11 cellular contexts compared by ENCODE assay signal in genomic region chr1:182175340-182176068, GRCh38.
DNase-seq lines count a peak whose midpoint lies in the region; ATAC-seq and TF ChIP-seq lines count a peak whose summit lies in the region.
"Had no signal": no experiment of that assay in that cellular context is flagged by ENCODE, and none has a peak within 500 bp of the region (broad histone marks: within the 10 kb centered on the region; RNA-seq: fewer than 3 reads in every experiment).

No MANE protein-coding gene starts in this region.

- H3K4me1 ChIP-seq in HEK293 (ENCODE audit: control insufficient read depth, insufficient read depth, low read length) (no peaks in the 10 kb centered on the region), lung (ENCODE audit: control insufficient read depth in 2 of 2, insufficient read depth in 2 of 2, low read length in 2 of 2) (peaks cover 4 to 6% of the 10 kb centered on the region in 2 donors)

- no peak for TF ChIP-seq CTCF in HEK293 (tag by site-specific recombination; IDR thresholded peaks at IDR 0.05)
- TF ChIP-seq CTCF in lung (IDR thresholded peaks at IDR 0.05; ENCODE audit: control extremely low read depth, extremely low read depth) = no peak

- no peaks in the 10 kb centered on the region for H3K9me3 ChIP-seq in HEK293 (ENCODE audit: control insufficient read depth, insufficient read depth, low read depth, low read length)
- no peaks in the 10 kb centered on the region for H3K9me3 ChIP-seq in lung (ENCODE audit: control insufficient read depth in 2 of 2, insufficient read depth in 1 of 2, low read length in 1 of 2)

- DNase-seq in NCI-H2081 treated with DMSO at 0.1 percent for 48 hours (lab: John Stamatoyannopoulos, UW) (peak; percentile 49), SIG-M5 treated with dmso at 0.1 percent for 504 hours (lab: John Stamatoyannopoulos, UW; ENCODE audit: unreplicated experiment) (peak; percentile 93), lung (ENCODE audit: low spot score) (no peak), NCI-H82 treated with DMSO at 0.1 percent for 48 hours (lab: John Stamatoyannopoulos, UW; ENCODE audit: unreplicated experiment) (no peak), NCI-H1694 treated with DMSO at 0.1 percent for 48 hours (lab: John Stamatoyannopoulos, UW) (no peak)
- DNase-seq: C1 segment of cervical spinal cord, kidney, T-cell had no signal

- 65 to 76% methylated on average over 4 of the region's 4 CpGs for WGBS in lung, 2 donors

- H3K4me3 ChIP-seq in HEK293 (ENCODE audit: low read depth, low read length) (no peak overlapping the region), lung (no peak overlapping the region)

- H3K27ac ChIP-seq in HEK293 (ENCODE audit: extremely low read depth, low read depth, low read length) (no peak overlapping the region), lung (ENCODE audit: low read depth in 1 of 2, low read length in 1 of 2) (no peak overlapping the region)

- POLR2A ChIA-PET in HEK293 (lab: Yijun Ruan, JAX) = no interaction called here

- CTCF ChIA-PET in HEK293 (lab: Yijun Ruan, JAX) = interaction anchor here (0.5 kb wide), 1 partner anchor 219 kb away, joined by 3 read pairs; no protein-coding TSS in a partner anchor

- H3K36me3 ChIP-seq in HEK293 (ENCODE audit: control insufficient read depth in 2 of 2, insufficient read depth in 1 of 2, low read length in 2 of 2) (no peaks in the 10 kb centered on the region), lung (ENCODE audit: control insufficient read depth in 2 of 2, insufficient read depth in 2 of 2, low read length in 2 of 2) (no peaks in the 10 kb centered on the region)

- peak; percentile 29 for ATAC-seq in lung (ENCODE audit: insufficient read depth, low FRiP score)
- no peak for ATAC-seq in GM21381 (IDR thresholded peaks at IDR 0.05; ENCODE audit: unreplicated experiment)
- no peak for ATAC-seq in HG03135 (IDR thresholded peaks at IDR 0.05; ENCODE audit: unreplicated experiment)
- ATAC-seq: T-cell had no signal

- no peaks in the 10 kb centered on the region for H3K27me3 ChIP-seq in lung (ENCODE audit: control insufficient read depth, insufficient read depth)

TF ChIP-seq in HEK293, 187 proteins besides CTCF, POLR2A, EP300 and RAD21 (continues in another document):
- no peak for TF ChIP-seq PRDM10 (tag by site-specific recombination; IDR thresholded peaks at IDR 0.05)
- no peak for TF ChIP-seq ZNF704 (tag by site-specific recombination; IDR thresholded peaks at IDR 0.05)
- no peak for TF ChIP-seq ZNF529 (tag by site-specific recombination; IDR thresholded peaks at IDR 0.05; ENCODE audit: insufficient replicate concordance)
- TF ChIP-seq PRDM6 (tag by site-specific recombination; IDR thresholded peaks at IDR 0.05) = peak; percentile 96
- no peak for TF ChIP-seq ZNF707 (tag by site-specific recombination; IDR thresholded peaks at IDR 0.05)
- TF ChIP-seq ZNF510 (tag by site-specific recombination; IDR thresholded peaks at IDR 0.05; ENCODE audit: insufficient replicate concordance) = no peak
- TF ChIP-seq ZNF362 (tag by site-specific recombination; IDR thresholded peaks at IDR 0.05) = no peak
- no peak for TF ChIP-seq ZSCAN4 (tag by site-specific recombination; IDR thresholded peaks at IDR 0.05)
- 0 out of 2 replicates have a peak, but pooled peaks have one; percentile 21 for TF ChIP-seq ZNF513 (tag by site-specific recombination; IDR thresholded peaks at IDR 0.05)
- no peak for TF ChIP-seq ZNF677 (tag by site-specific recombination; IDR thresholded peaks at IDR 0.05)
- no peak for TF ChIP-seq ZNF768 (tag by site-specific recombination; IDR thresholded peaks at IDR 0.05)
- TF ChIP-seq ZNF48 (tag by site-specific recombination; IDR thresholded peaks at IDR 0.05) = no peak
- no peak for TF ChIP-seq SP2 (tag by site-specific recombination; IDR thresholded peaks at IDR 0.05)
- no peak for TF ChIP-seq ZNF777 (tag by site-specific recombination; IDR thresholded peaks at IDR 0.05; ENCODE audit: borderline replicate concordance)
- no peak for TF ChIP-seq ZNF548 (tag by site-specific recombination; IDR thresholded peaks at IDR 0.05)
- peak; percentile 89 for TF ChIP-seq ZNF580 (tag by site-specific recombination; IDR thresholded peaks at IDR 0.05)

Comparison
In these comparisons a context has a peak if more than half of its experiments do, and no peak if none do; other contexts are left out.
1. DNase-seq: peak in NCI-H2081 treated with DMSO at 0.1 percent for 48 hours (single experiment) and SIG-M5 treated with dmso at 0.1 percent for 504 hours (single experiment); none in lung (single experiment), NCI-H82 treated with DMSO at 0.1 percent for 48 hours (single experiment) and NCI-H1694 treated with DMSO at 0.1 percent for 48 hours (single experiment).